Comparison of ENCODE assay signal across 12 cellular contexts in the genomic region with DNA sequence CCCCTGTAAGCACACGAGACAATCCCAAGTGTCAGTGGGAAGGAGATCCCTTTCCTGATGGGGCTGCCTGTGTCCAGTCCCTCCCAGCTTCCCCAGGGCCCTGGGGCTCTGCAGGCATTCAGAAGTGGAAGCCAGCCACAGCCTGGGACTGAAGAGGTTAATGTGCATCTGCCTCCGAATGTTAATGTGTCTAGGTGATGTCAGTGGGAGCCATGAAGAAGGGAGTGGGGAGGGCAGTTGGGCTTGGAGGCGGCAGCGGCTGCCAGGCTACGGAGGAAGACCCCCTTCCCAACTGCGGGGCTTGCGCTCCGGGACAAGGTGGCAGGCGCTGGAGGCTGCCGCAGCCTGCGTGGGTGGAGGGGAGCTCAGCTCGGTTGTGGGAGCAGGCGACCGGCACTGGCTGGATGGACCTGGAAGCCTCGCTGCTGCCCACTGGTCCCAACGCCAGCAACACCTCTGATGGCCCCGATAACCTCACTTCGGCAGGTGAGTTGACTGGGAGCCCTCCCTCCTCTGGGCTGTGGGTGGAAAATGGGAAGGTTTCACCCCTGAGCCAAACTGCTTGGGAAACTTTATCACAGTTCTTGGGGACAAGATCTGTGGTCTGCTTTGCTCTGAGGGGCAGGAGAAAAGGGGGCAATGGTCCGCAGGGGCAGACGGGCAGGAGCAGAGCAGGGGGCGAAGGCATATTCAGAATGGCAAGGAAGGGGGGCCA. TPM values are rescaled to one million over a fixed set of nuclear protein-coding genes. Genes with fewer than 3 reads are reported as not detected.
DNase-seq lines count a peak whose midpoint lies in the region; ATAC-seq, FAIRE-seq and TF ChIP-seq lines count a peak whose summit lies in the region.
"Had no signal": no experiment of that assay in that cellular context is flagged by ENCODE, and none has a peak within 500 bp of the region (broad histone marks: within the 10 kb centered on the region; RNA-seq: fewer than 3 reads in every experiment).

A gene with protein sequence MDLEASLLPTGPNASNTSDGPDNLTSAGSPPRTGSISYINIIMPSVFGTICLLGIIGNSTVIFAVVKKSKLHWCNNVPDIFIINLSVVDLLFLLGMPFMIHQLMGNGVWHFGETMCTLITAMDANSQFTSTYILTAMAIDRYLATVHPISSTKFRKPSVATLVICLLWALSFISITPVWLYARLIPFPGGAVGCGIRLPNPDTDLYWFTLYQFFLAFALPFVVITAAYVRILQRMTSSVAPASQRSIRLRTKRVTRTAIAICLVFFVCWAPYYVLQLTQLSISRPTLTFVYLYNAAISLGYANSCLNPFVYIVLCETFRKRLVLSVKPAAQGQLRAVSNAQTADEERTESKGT (plus strand): TSS at position 236 of the 715 bp plus-strand sequence. CDS start 169 bp downstream, at position 405.

- intact Hi-C loops in pancreas (cut with DNase I), result no loop called here

- no peak for DNase-seq in BJ (ENCODE audit: low read depth)
- DNase-seq in SJCRH30, result peak; percentile 63 to 77
- DNase-seq in fibroblast of villous mesenchyme (ENCODE audit: low read depth), result no peak
- DNase-seq in pancreas, result no peak
- no peak for DNase-seq in NOMO-1 treated with dmso at 0.1 percent for 144 hours (lab: John Stamatoyannopoulos, UW; ENCODE audit: unreplicated experiment)
- no peak for DNase-seq in HuH-7 (ENCODE audit: low spot score)
- DNase-seq in KG1 (lab: John Stamatoyannopoulos, UW), result no peak
- DNase-seq: DMS79 had no signal

- WGBS in pancreas, 2 donors, result 12 to 21% methylated on average over 21 of the region's 21 CpGs

- no peaks in the 10 kb centered on the region for H3K36me3 ChIP-seq in BJ (ENCODE audit: control insufficient read depth, insufficient read depth, low read length)
- H3K36me3 ChIP-seq in SJCRH30, result no peaks in the 10 kb centered on the region
- H3K36me3 ChIP-seq in pancreas, result no peaks in the 10 kb centered on the region

- CTCF ChIA-PET in BJ (lab: Yijun Ruan, JAX), result interaction anchor here (0.6 to 1.2 kb wide), 5 partner anchors 9 to 191 kb away, joined by 3 to 6 read pairs (median 3); no protein-coding TSS in a partner anchor

- no peak for FAIRE-seq in pancreas (lab: Jason Lieb, UNC)
- FAIRE-seq: endometrium had no signal

- H3K9me3 ChIP-seq in SJCRH30 (replicated peaks) (no peaks in the 10 kb centered on the region), pancreas (no peaks in the 10 kb centered on the region)

- H3K27ac ChIP-seq in SJCRH30 (peak within 1 kb of the TSS; percentile 86), pancreas (no peak within 1 kb of the TSS)

- H3K27me3 ChIP-seq in BJ (ENCODE audit: control insufficient read depth, insufficient read depth, low read length), result 0 out of 2 replicates have a peak, but pooled peaks cover 3% of the 10 kb centered on the region
- H3K27me3 ChIP-seq in SJCRH30, result no peaks in the 10 kb centered on the region
- H3K27me3 ChIP-seq in pancreas, result peaks cover 0 to 7% (median 0%) of the 10 kb centered on the region in 4 donors

- POLR2A ChIA-PET in BJ (lab: Charles Lee), result no interaction called here

- no peak for TF ChIP-seq CTCF in BJ (IDR thresholded peaks at IDR 0.05; ENCODE audit: insufficient read depth, low read depth, low read length)
- TF ChIP-seq CTCF in fibroblast of villous mesenchyme (IDR thresholded peaks at IDR 0.05; ENCODE audit: insufficient read depth, low read depth, low read length), result no peak
- TF ChIP-seq CTCF in pancreas (IDR thresholded peaks at IDR 0.05), result no peak

- ATAC-seq in pancreas, result peak in 3 of 4 donors; percentile 11 to 15 (median 15)
- ATAC-seq in HG03354 (IDR thresholded peaks at IDR 0.05; ENCODE audit: poor library complexity, severe bottlenecking, unreplicated experiment), result no peak

- H3K4me1 ChIP-seq in SJCRH30 (peaks cover 21% of the 10 kb centered on the region), pancreas (no peaks in the 10 kb centered on the region)

- H3K4me3 ChIP-seq in BJ (ENCODE audit: low read depth, low read length), result peak within 1 kb of the TSS; percentile 33
- peak within 1 kb of the TSS; percentile 61 for H3K4me3 ChIP-seq in SJCRH30
- peak within 1 kb of the TSS; percentile 32 for H3K4me3 ChIP-seq in fibroblast of villous mesenchyme (ENCODE audit: low read depth, low read length)
- H3K4me3 ChIP-seq in pancreas, result no peak within 1 kb of the TSS

RNA-seq across cellular contexts. Expression of the gene that starts here (rescaled TPM):
- polyA plus RNA-seq in BJ (2011; rRNA removed) (0.64 and 1.1 TPM in 2 replicates), pancreas (under 1 TPM in 1 of 2 donors, not detected in 1; 0.23 TPM)
- polyA minus RNA-seq in BJ (2011; rRNA and poly(A)+ RNA removed), result 0.15 and 1.4 TPM in 2 replicates
- 11.2 and 12.0 TPM in 2 replicates for total RNA-seq in SJCRH30 (2014; rRNA removed; shearing (Covaris generic))
- total RNA-seq in fibroblast of villous mesenchyme (0.32 and 0.43 TPM in 2 replicates), pancreas (under 1 TPM in 1 of 6 donors, not detected in 5; 0.26 TPM)
- total RNA-seq: T-helper 1 cell treated with Interleukin-12 subunit alpha and Interleukin-12 subunit beta and Interleukin-4 antibody, amounts not matched to agents 30 ng/mL and 1 ng/mL, for 36 hours had no signal
- polyA plus RNA-seq: IgD-negative memory B cell had no signal

Comparison
In these comparisons a context has a peak if more than half of its experiments do, and no peak if none do; other contexts are left out.
1. Peak in ATAC-seq in pancreas; RNA of the gene not detected or under 1 TPM.
2. DNase-seq: peak in SJCRH30 (2 of 2); none in BJ (single experiment), fibroblast of villous mesenchyme (single experiment), pancreas (0 of 6), NOMO-1 treated with dmso at 0.1 percent for 144 hours (single experiment), HuH-7 (single experiment) and KG1 (single experiment).
3. H3K4me3 ChIP-seq: peak in BJ (single experiment), SJCRH30 (single experiment) and fibroblast of villous mesenchyme (single experiment); none in pancreas (0 of 4).